In the genomic region with DNA sequence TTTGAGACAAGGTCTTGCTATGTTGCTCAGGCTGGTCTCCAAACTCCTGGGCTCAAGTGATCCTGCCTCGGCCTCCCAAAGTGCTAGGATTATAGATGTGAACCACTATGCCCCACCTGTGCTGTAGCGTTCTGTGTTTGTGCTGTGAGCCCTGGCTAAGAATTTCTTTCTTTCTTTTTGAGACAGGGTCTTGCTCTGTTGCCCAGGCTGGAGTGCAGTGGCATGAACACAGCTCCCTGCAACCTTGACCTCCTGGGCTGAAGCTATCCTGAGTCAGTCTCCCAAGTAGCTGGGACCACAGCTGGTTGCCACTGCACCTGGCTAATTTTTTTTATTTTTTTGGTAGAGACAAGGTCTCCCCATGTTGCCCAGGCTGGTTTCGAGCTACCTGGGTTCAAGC, we compare ENCODE assay signal across 1 cellular context.
TF ChIP-seq lines count a peak whose summit lies in the region.

No MANE protein-coding gene starts in this region.

TF ChIP-seq in GM23338, 12 proteins besides CTCF, POLR2A, EP300 and RAD21:
- TF ChIP-seq, protein P1, sequence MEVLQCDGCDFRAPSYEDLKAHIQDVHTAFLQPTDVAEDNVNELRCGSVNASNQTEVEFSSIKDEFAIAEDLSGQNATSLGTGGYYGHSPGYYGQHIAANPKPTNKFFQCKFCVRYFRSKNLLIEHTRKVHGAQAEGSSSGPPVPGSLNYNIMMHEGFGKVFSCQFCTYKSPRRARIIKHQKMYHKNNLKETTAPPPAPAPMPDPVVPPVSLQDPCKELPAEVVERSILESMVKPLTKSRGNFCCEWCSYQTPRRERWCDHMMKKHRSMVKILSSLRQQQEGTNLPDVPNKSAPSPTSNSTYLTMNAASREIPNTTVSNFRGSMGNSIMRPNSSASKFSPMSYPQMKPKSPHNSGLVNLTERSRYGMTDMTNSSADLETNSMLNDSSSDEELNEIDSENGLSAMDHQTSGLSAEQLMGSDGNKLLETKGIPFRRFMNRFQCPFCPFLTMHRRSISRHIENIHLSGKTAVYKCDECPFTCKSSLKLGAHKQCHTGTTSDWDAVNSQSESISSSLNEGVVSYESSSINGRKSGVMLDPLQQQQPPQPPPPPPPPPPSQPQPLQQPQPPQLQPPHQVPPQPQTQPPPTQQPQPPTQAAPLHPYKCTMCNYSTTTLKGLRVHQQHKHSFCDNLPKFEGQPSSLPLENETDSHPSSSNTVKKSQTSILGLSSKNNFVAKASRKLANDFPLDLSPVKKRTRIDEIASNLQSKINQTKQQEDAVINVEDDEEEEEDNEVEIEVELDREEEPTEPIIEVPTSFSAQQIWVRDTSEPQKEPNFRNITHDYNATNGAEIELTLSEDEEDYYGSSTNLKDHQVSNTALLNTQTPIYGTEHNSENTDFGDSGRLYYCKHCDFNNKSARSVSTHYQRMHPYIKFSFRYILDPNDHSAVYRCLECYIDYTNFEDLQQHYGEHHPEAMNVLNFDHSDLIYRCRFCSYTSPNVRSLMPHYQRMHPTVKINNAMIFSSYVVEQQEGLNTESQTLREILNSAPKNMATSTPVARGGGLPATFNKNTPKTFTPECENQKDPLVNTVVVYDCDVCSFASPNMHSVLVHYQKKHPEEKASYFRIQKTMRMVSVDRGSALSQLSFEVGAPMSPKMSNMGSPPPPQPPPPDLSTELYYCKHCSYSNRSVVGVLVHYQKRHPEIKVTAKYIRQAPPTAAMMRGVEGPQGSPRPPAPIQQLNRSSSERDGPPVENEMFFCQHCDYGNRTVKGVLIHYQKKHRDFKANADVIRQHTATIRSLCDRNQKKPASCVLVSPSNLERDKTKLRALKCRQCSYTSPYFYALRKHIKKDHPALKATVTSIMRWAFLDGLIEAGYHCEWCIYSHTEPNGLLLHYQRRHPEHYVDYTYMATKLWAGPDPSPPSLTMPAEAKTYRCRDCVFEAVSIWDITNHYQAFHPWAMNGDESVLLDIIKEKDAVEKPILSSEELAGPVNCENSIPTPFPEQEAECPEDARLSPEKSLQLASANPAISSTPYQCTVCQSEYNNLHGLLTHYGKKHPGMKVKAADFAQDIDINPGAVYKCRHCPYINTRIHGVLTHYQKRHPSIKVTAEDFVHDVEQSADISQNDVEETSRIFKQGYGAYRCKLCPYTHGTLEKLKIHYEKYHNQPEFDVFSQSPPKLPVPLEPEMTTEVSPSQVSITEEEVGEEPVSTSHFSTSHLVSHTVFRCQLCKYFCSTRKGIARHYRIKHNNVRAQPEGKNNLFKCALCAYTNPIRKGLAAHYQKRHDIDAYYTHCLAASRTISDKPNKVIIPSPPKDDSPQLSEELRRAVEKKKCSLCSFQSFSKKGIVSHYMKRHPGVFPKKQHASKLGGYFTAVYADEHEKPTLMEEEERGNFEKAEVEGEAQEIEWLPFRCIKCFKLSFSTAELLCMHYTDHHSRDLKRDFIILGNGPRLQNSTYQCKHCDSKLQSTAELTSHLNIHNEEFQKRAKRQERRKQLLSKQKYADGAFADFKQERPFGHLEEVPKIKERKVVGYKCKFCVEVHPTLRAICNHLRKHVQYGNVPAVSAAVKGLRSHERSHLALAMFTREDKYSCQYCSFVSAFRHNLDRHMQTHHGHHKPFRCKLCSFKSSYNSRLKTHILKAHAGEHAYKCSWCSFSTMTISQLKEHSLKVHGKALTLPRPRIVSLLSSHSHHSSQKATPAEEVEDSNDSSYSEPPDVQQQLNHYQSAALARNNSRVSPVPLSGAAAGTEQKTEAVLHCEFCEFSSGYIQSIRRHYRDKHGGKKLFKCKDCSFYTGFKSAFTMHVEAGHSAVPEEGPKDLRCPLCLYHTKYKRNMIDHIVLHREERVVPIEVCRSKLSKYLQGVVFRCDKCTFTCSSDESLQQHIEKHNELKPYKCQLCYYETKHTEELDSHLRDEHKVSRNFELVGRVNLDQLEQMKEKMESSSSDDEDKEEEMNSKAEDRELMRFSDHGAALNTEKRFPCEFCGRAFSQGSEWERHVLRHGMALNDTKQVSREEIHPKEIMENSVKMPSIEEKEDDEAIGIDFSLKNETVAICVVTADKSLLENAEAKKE (CRISPR knock-in tag; IDR thresholded peaks at IDR 0.05) = no peak
- TF ChIP-seq ZNF331 (CRISPR knock-in tag; IDR thresholded peaks at IDR 0.05; ENCODE audit: low read depth) (no peak), ZNF114 (CRISPR knock-in tag; IDR thresholded peaks at IDR 0.05) (no peak), CREB1 (CRISPR knock-in tag; IDR thresholded peaks at IDR 0.05; ENCODE audit: low read depth) (no peak), NANOG (IDR thresholded peaks at IDR 0.05; ENCODE audit: borderline replicate concordance) (no peak), EZH2 (IDR thresholded peaks at IDR 0.05; ENCODE audit: low read depth, unreplicated experiment) (no peak), POLR2AphosphoS5 (IDR thresholded peaks at IDR 0.05; ENCODE audit: low read depth) (no peak), STAT1 (IDR thresholded peaks at IDR 0.05; ENCODE audit: unreplicated experiment) (no peak), EZH2phosphoT487 (IDR thresholded peaks at IDR 0.05; ENCODE audit: unreplicated experiment) (no peak), JUNB (IDR thresholded peaks at IDR 0.05; ENCODE audit: unreplicated experiment) (no peak)
- TF ChIP-seq, protein P2, sequence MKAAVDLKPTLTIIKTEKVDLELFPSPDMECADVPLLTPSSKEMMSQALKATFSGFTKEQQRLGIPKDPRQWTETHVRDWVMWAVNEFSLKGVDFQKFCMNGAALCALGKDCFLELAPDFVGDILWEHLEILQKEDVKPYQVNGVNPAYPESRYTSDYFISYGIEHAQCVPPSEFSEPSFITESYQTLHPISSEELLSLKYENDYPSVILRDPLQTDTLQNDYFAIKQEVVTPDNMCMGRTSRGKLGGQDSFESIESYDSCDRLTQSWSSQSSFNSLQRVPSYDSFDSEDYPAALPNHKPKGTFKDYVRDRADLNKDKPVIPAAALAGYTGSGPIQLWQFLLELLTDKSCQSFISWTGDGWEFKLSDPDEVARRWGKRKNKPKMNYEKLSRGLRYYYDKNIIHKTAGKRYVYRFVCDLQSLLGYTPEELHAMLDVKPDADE (IDR thresholded peaks at IDR 0.05) = no peak
- TF ChIP-seq, protein P3, sequence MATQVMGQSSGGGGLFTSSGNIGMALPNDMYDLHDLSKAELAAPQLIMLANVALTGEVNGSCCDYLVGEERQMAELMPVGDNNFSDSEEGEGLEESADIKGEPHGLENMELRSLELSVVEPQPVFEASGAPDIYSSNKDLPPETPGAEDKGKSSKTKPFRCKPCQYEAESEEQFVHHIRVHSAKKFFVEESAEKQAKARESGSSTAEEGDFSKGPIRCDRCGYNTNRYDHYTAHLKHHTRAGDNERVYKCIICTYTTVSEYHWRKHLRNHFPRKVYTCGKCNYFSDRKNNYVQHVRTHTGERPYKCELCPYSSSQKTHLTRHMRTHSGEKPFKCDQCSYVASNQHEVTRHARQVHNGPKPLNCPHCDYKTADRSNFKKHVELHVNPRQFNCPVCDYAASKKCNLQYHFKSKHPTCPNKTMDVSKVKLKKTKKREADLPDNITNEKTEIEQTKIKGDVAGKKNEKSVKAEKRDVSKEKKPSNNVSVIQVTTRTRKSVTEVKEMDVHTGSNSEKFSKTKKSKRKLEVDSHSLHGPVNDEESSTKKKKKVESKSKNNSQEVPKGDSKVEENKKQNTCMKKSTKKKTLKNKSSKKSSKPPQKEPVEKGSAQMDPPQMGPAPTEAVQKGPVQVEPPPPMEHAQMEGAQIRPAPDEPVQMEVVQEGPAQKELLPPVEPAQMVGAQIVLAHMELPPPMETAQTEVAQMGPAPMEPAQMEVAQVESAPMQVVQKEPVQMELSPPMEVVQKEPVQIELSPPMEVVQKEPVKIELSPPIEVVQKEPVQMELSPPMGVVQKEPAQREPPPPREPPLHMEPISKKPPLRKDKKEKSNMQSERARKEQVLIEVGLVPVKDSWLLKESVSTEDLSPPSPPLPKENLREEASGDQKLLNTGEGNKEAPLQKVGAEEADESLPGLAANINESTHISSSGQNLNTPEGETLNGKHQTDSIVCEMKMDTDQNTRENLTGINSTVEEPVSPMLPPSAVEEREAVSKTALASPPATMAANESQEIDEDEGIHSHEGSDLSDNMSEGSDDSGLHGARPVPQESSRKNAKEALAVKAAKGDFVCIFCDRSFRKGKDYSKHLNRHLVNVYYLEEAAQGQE (IDR thresholded peaks at IDR 0.05; ENCODE audit: unreplicated experiment) = no peak
